Comparison of ENCODE assay signal across 7 cellular contexts in genomic region chr1:3621151-3621671, GRCh38. TPM values are rescaled to one million over a fixed set of nuclear protein-coding genes. Genes with fewer than 3 reads are reported as not detected.
DNase-seq lines count a peak whose midpoint lies in the region; ATAC-seq, FAIRE-seq and TF ChIP-seq lines count a peak whose summit lies in the region.
"Not testable (repeated sequence)": the region's sequence is repeated elsewhere in the genome, so short reads cannot be mapped to it uniquely, and the experiment has no call there.

No MANE protein-coding gene starts in this region.

- peak; percentile 42 for TF ChIP-seq CTCF in OCI-LY3 (IDR thresholded peaks at IDR 0.05; ENCODE audit: low read depth, low read length)
- peak; percentile 68 for TF ChIP-seq CTCF in activated CD8-positive, alpha-beta T cell treated with anti-CD3 and anti-CD28 coated beads for 36 hours (IDR thresholded peaks at IDR 0.05)
- peak in 2 of 3 experiments; percentile 48 to 51; a peak in 3 of 4 replicates for TF ChIP-seq CTCF in H1 (IDR thresholded peaks at IDR 0.05; ENCODE audit: control extremely low read depth in 1 of 3, insufficient read depth in 1 of 3, low read depth in 1 of 3, low read length in 3 of 3)
- peak; percentile 42 to 63 (median 50) for TF ChIP-seq CTCF in pancreas (IDR thresholded peaks at IDR 0.05)

- H4K5ac ChIP-seq in H1 (ENCODE audit: insufficient read length, low read depth, low read length): not testable (repeated sequence)

- FAIRE-seq in H1 (lab: Jason Lieb, UNC): not testable (repeated sequence)
- FAIRE-seq in pancreas (lab: Jason Lieb, UNC): peak; percentile 78

- H3K36me3 ChIP-seq in OCI-LY3 (replicated peaks; ENCODE audit: low read depth, low read length); H1 (ENCODE audit: control insufficient read depth in 2 of 4, insufficient read depth in 4 of 4, low read length in 3 of 4); pancreas: not testable (repeated sequence)

- not testable (repeated sequence) for TF ChIP-seq POLR2A in H1 (IDR thresholded peaks at IDR 0.05; ENCODE audit: control extremely low read depth in 1 of 2, low read depth in 2 of 2, low read length in 2 of 2)

- not testable (repeated sequence) for H3K79me2 ChIP-seq in OCI-LY3 (ENCODE audit: low read length); H1 (ENCODE audit: control insufficient read depth in 1 of 2, insufficient read depth in 2 of 2, low read length in 2 of 2)

- not testable (repeated sequence) for H4K91ac ChIP-seq in H1 (replicated peaks; ENCODE audit: insufficient read length, low read length)

- not testable (repeated sequence) for H3K79me1 ChIP-seq in H1 (ENCODE audit: low read depth, low read length)

- not testable (repeated sequence) for H2BK15ac ChIP-seq in H1 (ENCODE audit: low read length)

- H2BK12ac ChIP-seq in H1 (ENCODE audit: low read depth, low read length): not testable (repeated sequence)

- not testable (repeated sequence) for H2AK5ac ChIP-seq in H1 (ENCODE audit: low read depth, low read length)

- not testable (repeated sequence) for TF ChIP-seq EP300 in Ishikawa (IDR thresholded peaks at IDR 0.05; ENCODE audit: borderline replicate concordance); H1 (IDR thresholded peaks at IDR 0.05; ENCODE audit: borderline replicate concordance in 1 of 2, low read depth in 2 of 2, low read length in 2 of 2)

- H3K18ac ChIP-seq in H1 (ENCODE audit: extremely low read depth, low read length): not testable (repeated sequence)

- H3K9me3 Mint-ChIP-seq in activated CD8-positive, alpha-beta T cell treated with anti-CD3 and anti-CD28 coated beads for 36 hours: not testable (repeated sequence)

- H3K4me2 ChIP-seq in OCI-LY3 (ENCODE audit: low read length): 0 out of 2 replicates have a peak overlapping the region, but pooled peaks have one; percentile 38
- not testable (repeated sequence) for H3K4me2 ChIP-seq in H1 (ENCODE audit: insufficient read depth in 1 of 2, low read depth in 2 of 2, low read length in 2 of 2)

- H3K23ac ChIP-seq in H1 (ENCODE audit: insufficient read length): not testable (repeated sequence)

- H2BK20ac ChIP-seq in H1 (ENCODE audit: low read length): not testable (repeated sequence)

- H3K4me1 ChIP-seq in OCI-LY3 (ENCODE audit: low read length) (peaks cover 15% of the 10 kb centered on the region), H1 (replicated peaks in 1 of 4; ENCODE audit: control insufficient read depth in 3 of 4, insufficient read depth in 4 of 4, low read length in 3 of 4) (peaks cover 0 to 14% (median 3%) of the 10 kb centered on the region in 4 experiments; a peak in 6 of 7 replicates), pancreas (peaks cover 0 to 15% (median 13%) of the 10 kb centered on the region in 3 donors)

- not testable (repeated sequence) for H3K4me3 Mint-ChIP-seq in activated CD8-positive, alpha-beta T cell treated with anti-CD3 and anti-CD28 coated beads for 36 hours

- H2BK5ac ChIP-seq in H1 (ENCODE audit: low read depth, low read length): not testable (repeated sequence)

- H2BK120ac ChIP-seq in H1 (replicated peaks; ENCODE audit: low read depth, low read length): not testable (repeated sequence)

- intact Hi-C loops in activated CD8-positive, alpha-beta T cell treated with anti-CD3 and anti-CD28 coated beads for 36 hours (cut with micrococcal nuclease): loop anchor here (2.0 kb wide), 1 partner anchor 130 kb away; no protein-coding TSS in a partner anchor
- intact Hi-C loops in pancreas (cut with DNase I): loop anchor here in 2 of 3 donors (5.0 to 10.0 kb wide), 2 partner anchors 129 to 166 kb away; partner anchors contain the start of gene ARHGEF16 (in 1 of the 2)

- H2AFZ ChIP-seq in OCI-LY3 (ENCODE audit: low read depth, low read length); H1 (ENCODE audit: low read length): not testable (repeated sequence)

- POLR2A ChIA-PET in activated CD8-positive, alpha-beta T cell treated with anti-CD3 and anti-CD28 coated beads for 36 hours (lab: Charles Lee): not testable (repeated sequence)
- POLR2A ChIA-PET in H1 (lab: Charles Lee; ENCODE audit: partially characterized antibody): interaction anchor here (1.6 kb wide), 1 partner anchor 13 kb away, joined by 5 read pairs; no protein-coding TSS in a partner anchor

- TF ChIP-seq RAD21 in Ishikawa (IDR thresholded peaks at IDR 0.05; ENCODE audit: low read depth) (peak; percentile 42), H1 (IDR thresholded peaks at IDR 0.05 in 1 of 2, conservative IDR thresholded peaks at IDR 0.05 in 1 of 2; ENCODE audit: low read depth in 2 of 2, low read length in 2 of 2) (peak; percentile 47 to 56)

- WGBS in H1 (ENCODE audit: extremely low coverage in 1 of 2, insufficient coverage in 1 of 2, insufficient read length in 1 of 2, insufficient replicate concordance in 2 of 2, low coverage in 1 of 2, low lambda C conversion rate in 2 of 2, missing lambda C conversion rate in 1 of 2), 2 experiments: 44% methylated on average over 15 of the region's 15 CpGs; no CpG with 5 or more reads in 1 of the 2 experiments
- 20 to 26% methylated on average over 12 to 15 of the region's 15 CpGs for WGBS in pancreas, 2 donors

- not testable (repeated sequence) for H3K4ac ChIP-seq in H1 (replicated peaks; ENCODE audit: insufficient read length, low read depth, low read length)

- H3K56ac ChIP-seq in H1 (replicated peaks; ENCODE audit: insufficient read length, low read depth, low read length): not testable (repeated sequence)

- not testable (repeated sequence) for H3K9me3 ChIP-seq in OCI-LY3 (ENCODE audit: insufficient read depth, low read length); H1 (ENCODE audit: insufficient read depth in 2 of 2, low read depth in 1 of 2, low read length in 1 of 2); pancreas

- H3K27me3 Mint-ChIP-seq in activated CD8-positive, alpha-beta T cell treated with anti-CD3 and anti-CD28 coated beads for 36 hours: not testable (repeated sequence)

- H3K27ac Mint-ChIP-seq in activated CD8-positive, alpha-beta T cell treated with anti-CD3 and anti-CD28 coated beads for 36 hours: not testable (repeated sequence)

- peaks cover 11% of the 10 kb centered on the region for H3K23me2 ChIP-seq in H1 (ENCODE audit: low read depth, low read length)

- not testable (repeated sequence) for H3K4me3 ChIP-seq in OCI-LY3 (ENCODE audit: low read length); H1 (ENCODE audit: extremely low read depth in 1 of 4, insufficient read depth in 2 of 4, low read depth in 3 of 4, low read length in 4 of 4); pancreas

- not testable (repeated sequence) for ATAC-seq in activated CD8-positive, alpha-beta T cell treated with anti-CD3 and anti-CD28 coated beads for 36 hours; pancreas

- DNase-seq in DMS53 (lab: John Stamatoyannopoulos, UW): peak; percentile 79
- DNase-seq in activated CD8-positive, alpha-beta T cell treated with anti-CD3 and anti-CD28 coated beads for 36 hours; H1 (ENCODE audit: low read depth in 1 of 2, low spot score in 2 of 2): not testable (repeated sequence)
- DNase-seq in iris pigment epithelial cell (ENCODE audit: low read depth): peak; percentile 28
- DNase-seq in pancreas: peak in 2 of 6 donors; percentile 46 to 49

- peaks cover 27% of the 10 kb centered on the region for H3K4me1 Mint-ChIP-seq in activated CD8-positive, alpha-beta T cell treated with anti-CD3 and anti-CD28 coated beads for 36 hours (ENCODE audit: low read depth)

- not testable (repeated sequence) for H3K36me3 Mint-ChIP-seq in activated CD8-positive, alpha-beta T cell treated with anti-CD3 and anti-CD28 coated beads for 36 hours (ENCODE audit: low read depth)

- H3K27me3 ChIP-seq in OCI-LY3 (ENCODE audit: low read depth, low read length); H1 (replicated peaks in 1 of 4; ENCODE audit: control insufficient read depth in 3 of 4, extremely low read depth in 1 of 4, insufficient read depth in 3 of 4, low read length in 3 of 4); pancreas: not testable (repeated sequence)

- not testable (repeated sequence) for H4K8ac ChIP-seq in H1 (ENCODE audit: extremely low read depth, insufficient read depth, low read length)

- not testable (repeated sequence) for H3K27ac ChIP-seq in OCI-LY3 (ENCODE audit: low read length); H1 (ENCODE audit: low read depth, low read length); pancreas

- H3K9ac ChIP-seq in OCI-LY3 (ENCODE audit: low read length); H1 (replicated peaks in 1 of 4; ENCODE audit: extremely low read depth in 1 of 4, low read depth in 3 of 4, low read length in 3 of 4): not testable (repeated sequence)

- not testable (repeated sequence) for H4K20me1 ChIP-seq in OCI-LY3 (ENCODE audit: insufficient read depth, low read length); H1 (replicated peaks in 1 of 2; ENCODE audit: control insufficient read depth in 1 of 2, insufficient read depth in 2 of 2, low read length in 2 of 2)

- not testable (repeated sequence) for H3K14ac ChIP-seq in H1 (ENCODE audit: insufficient read length)

- CTCF ChIA-PET in activated CD8-positive, alpha-beta T cell treated with anti-CD3 and anti-CD28 coated beads for 36 hours (lab: Charles Lee): interaction anchor here (0.9 to 5.7 kb wide), 14 partner anchors 14 to 168 kb away, joined by 3 to 40 read pairs (median 6); partner anchors contain the start of genes ARHGEF16 and WRAP73
- CTCF ChIA-PET in H1 (lab: Charles Lee; ENCODE audit: partially characterized antibody): interaction anchor here (0.7 to 6.7 kb wide), 44 partner anchors 9 to 478 kb away, joined by 3 to 148 read pairs (median 5); partner anchors contain the start of gene MEGF6

RNA-seq across cellular contexts. Expression of gene TPRG1L, which starts 3.6 kb away (rescaled TPM):
- 1 to 10 TPM; 6.1 to 6.2 TPM for total RNA-seq in activated CD8-positive, alpha-beta T cell treated with anti-CD3 and anti-CD28 coated beads for 36 hours
- total RNA-seq in H1 (2021; fragmentation: NEBNext Ultra II Directional; extraction: Animal tissue kit (Norgen Biotek cat#: 25700)): 21.7 and 22.2 TPM in 2 replicates
- polyA plus RNA-seq in H1 (2011; rRNA removed): 19.8 and 22.3 TPM in 2 replicates
- polyA plus RNA-seq in H1 (2011; cell fraction: cytosol; rRNA removed): 21.1 TPM
- polyA plus RNA-seq in H1 (2011; cell fraction: nucleus; rRNA removed): 10.8 TPM
- 17.4 to 21.5 TPM (median 21.1 TPM) in 4 replicates for polyA plus RNA-seq in H1 (2012, experiment 1 of 2)
- 23.7 TPM for polyA plus RNA-seq in H1 (2012, experiment 2 of 2)
- 13.6 TPM for polyA plus RNA-seq in H1 (2013, experiment 1 of 2)
- polyA plus RNA-seq in H1 (2013, experiment 2 of 2): 13.7 TPM
- 15.2 and 19.2 TPM in 2 replicates for polyA minus RNA-seq in H1 (2011; rRNA and poly(A)+ RNA removed)
- 15.5 TPM for polyA minus RNA-seq in H1 (2011; cell fraction: cytosol; rRNA and poly(A)+ RNA removed)
- 6.6 TPM for polyA minus RNA-seq in H1 (2011; cell fraction: nucleus; rRNA and poly(A)+ RNA removed)
- 10 to 100 TPM; 16.4 to 25.8 (median 21.8) TPM for total RNA-seq in pancreas
- polyA plus RNA-seq in pancreas: 10 to 100 TPM; 16.5 to 33.3 TPM

RNA-seq across cellular contexts. Expression of gene MEGF6, which starts 9.9 kb away (rescaled TPM):
- 1 to 10 TPM; 2.0 to 2.5 TPM for total RNA-seq in activated CD8-positive, alpha-beta T cell treated with anti-CD3 and anti-CD28 coated beads for 36 hours
- total RNA-seq in H1 (2021; fragmentation: NEBNext Ultra II Directional; extraction: Animal tissue kit (Norgen Biotek cat#: 25700)): 13.2 and 14.8 TPM in 2 replicates
- polyA plus RNA-seq in H1 (2011; rRNA removed) (4.1 and 9.5 TPM in 2 replicates), pancreas (10 to 100 TPM; 14.5 to 20.0 TPM)
- 7.8 TPM for polyA plus RNA-seq in H1 (2011; cell fraction: cytosol; rRNA removed)
- polyA plus RNA-seq in H1 (2011; cell fraction: nucleus; rRNA removed): 88.4 TPM
- polyA plus RNA-seq in H1 (2012, experiment 1 of 2): 7.4 to 14.6 TPM (median 10.8 TPM) in 4 replicates
- polyA plus RNA-seq in H1 (2012, experiment 2 of 2): 1.4 TPM
- 4.9 TPM for polyA plus RNA-seq in H1 (2013, experiment 1 of 2)
- 4.4 TPM for polyA plus RNA-seq in H1 (2013, experiment 2 of 2)
- 1.7 and 3.0 TPM in 2 replicates for polyA minus RNA-seq in H1 (2011; rRNA and poly(A)+ RNA removed)
- polyA minus RNA-seq in H1 (2011; cell fraction: cytosol; rRNA and poly(A)+ RNA removed): 9.0 TPM
- polyA minus RNA-seq in H1 (2011; cell fraction: nucleus; rRNA and poly(A)+ RNA removed): 24.4 TPM
- 10 to 100 TPM in 1 of 6 donors, 1 to 10 TPM in 5; 2.6 to 11.2 (median 7.2) TPM for total RNA-seq in pancreas

RNA-seq across cellular contexts. Expression of gene WRAP73, which starts 28.7 kb away (rescaled TPM):
- total RNA-seq in activated CD8-positive, alpha-beta T cell treated with anti-CD3 and anti-CD28 coated beads for 36 hours: 10 to 100 TPM; 34.2 to 35.4 TPM
- total RNA-seq in H1 (2021; fragmentation: NEBNext Ultra II Directional; extraction: Animal tissue kit (Norgen Biotek cat#: 25700)): 29.7 and 30.3 TPM in 2 replicates
- 50.7 and 66.4 TPM in 2 replicates for polyA plus RNA-seq in H1 (2011; rRNA removed)
- polyA plus RNA-seq in H1 (2011; cell fraction: cytosol; rRNA removed): 54.2 TPM
- polyA plus RNA-seq in H1 (2011; cell fraction: nucleus; rRNA removed): 183 TPM
- 29.1 to 37.1 TPM (median 32.3 TPM) in 4 replicates for polyA plus RNA-seq in H1 (2012, experiment 1 of 2)
- polyA plus RNA-seq in H1 (2012, experiment 2 of 2): 26.5 TPM
- 23.2 TPM for polyA plus RNA-seq in H1 (2013, experiment 1 of 2)
- 21.4 TPM for polyA plus RNA-seq in H1 (2013, experiment 2 of 2)
- 32.3 and 34.3 TPM in 2 replicates for polyA minus RNA-seq in H1 (2011; rRNA and poly(A)+ RNA removed)
- polyA minus RNA-seq in H1 (2011; cell fraction: cytosol; rRNA and poly(A)+ RNA removed): 25.3 TPM
- polyA minus RNA-seq in H1 (2011; cell fraction: nucleus; rRNA and poly(A)+ RNA removed): 44.8 TPM
- total RNA-seq in pancreas: 10 to 100 TPM in 2 of 6 donors, 1 to 10 TPM in 4; 6.7 to 12.4 (median 9.2) TPM
- polyA plus RNA-seq in pancreas: 10 to 100 TPM; 19.0 to 26.2 TPM

RNA-seq across cellular contexts. Expression of gene TP73, which starts 31.1 kb away (rescaled TPM):
- under 1 TPM; 0.60 to 0.68 TPM for total RNA-seq in activated CD8-positive, alpha-beta T cell treated with anti-CD3 and anti-CD28 coated beads for 36 hours
- total RNA-seq in H1 (2021; fragmentation: NEBNext Ultra II Directional; extraction: Animal tissue kit (Norgen Biotek cat#: 25700)): 2.9 and 3.1 TPM in 2 replicates
- 2.6 and 4.2 TPM in 2 replicates for polyA plus RNA-seq in H1 (2011; rRNA removed)
- 1.3 TPM for polyA plus RNA-seq in H1 (2011; cell fraction: cytosol; rRNA removed)
- polyA plus RNA-seq in H1 (2011; cell fraction: nucleus; rRNA removed): 8.4 TPM
- 1.2 to 3.8 TPM (median 2.8 TPM) in 4 replicates for polyA plus RNA-seq in H1 (2012, experiment 1 of 2)
- 1.3 TPM for polyA plus RNA-seq in H1 (2012, experiment 2 of 2)
- 2.1 TPM for polyA plus RNA-seq in H1 (2013, experiment 1 of 2)
- 2.3 TPM for polyA plus RNA-seq in H1 (2013, experiment 2 of 2)
- 1.9 and 3.5 TPM in 2 replicates for polyA minus RNA-seq in H1 (2011; rRNA and poly(A)+ RNA removed)
- 3.4 TPM for polyA minus RNA-seq in H1 (2011; cell fraction: cytosol; rRNA and poly(A)+ RNA removed)
- 6.7 TPM for polyA minus RNA-seq in H1 (2011; cell fraction: nucleus; rRNA and poly(A)+ RNA removed)
- total RNA-seq in pancreas: under 1 TPM; 0.25 to 0.51 (median 0.37) TPM
- under 1 TPM; 0.11 to 0.12 TPM for polyA plus RNA-seq in pancreas
